In genomic region chr5:170450041-170450660, GRCh38 we compare ENCODE assay signal across 24 cellular contexts. TPM values are rescaled to one million over a fixed set of nuclear protein-coding genes. Genes with fewer than 3 reads are reported as not detected.
"Had no signal": no experiment of that assay in that cellular context is flagged by ENCODE, and none has a peak within 500 bp of the region (broad histone marks: within the 10 kb centered on the region; RNA-seq: fewer than 3 reads in every experiment).

No MANE protein-coding gene starts in this region.

- ATAC-seq: gastroesophageal sphincter; left cardiac atrium; lower lobe of right lung; natural killer cell; psoas muscle; sciatic nerve; stimulated activated naive CD8-positive, alpha-beta T cell treated with anti-CD3 and anti-CD28 coated beads, Interleukin-15, Interleukin-2, amounts not matched to agents 100 U/mL and 50 U/mL, for 24 hours had no signal

- H3K4me3 Mint-ChIP-seq: immature natural killer cell, memory B cell, mesothelial cell of epicardium, natural killer cell had no signal

- DNase-seq: cortex of kidney; dorsolateral prefrontal cortex; effector memory CD4-positive, alpha-beta T cell; esophagus squamous epithelium; foreskin fibroblast; glutamatergic neuron; immature natural killer cell; kidney; left cardiac atrium; left ventricle myocardium inferior; lower lobe of right lung; natural killer cell; psoas muscle; retina; stimulated activated naive CD8-positive, alpha-beta T cell treated with anti-CD3 and anti-CD28 coated beads, Interleukin-15, Interleukin-2, amounts not matched to agents 100 U/mL and 50 U/mL, for 24 hours; thyroid gland; upper lobe of left lung; uterus had no signal

- H3K4me1 Mint-ChIP-seq: immature natural killer cell, memory B cell, mesothelial cell of epicardium, natural killer cell had no signal

- H3K4me1 ChIP-seq: esophagus squamous epithelium, gastroesophageal sphincter, left ventricle myocardium inferior, lower lobe of right lung, psoas muscle, suprapubic skin, thyroid gland, upper lobe of left lung, uterus had no signal

- H3K27me3 ChIP-seq: dorsolateral prefrontal cortex, esophagus squamous epithelium, gastroesophageal sphincter, suprapubic skin, thyroid gland, upper lobe of left lung, uterus had no signal

- H3K36me3 ChIP-seq: esophagus squamous epithelium, gastroesophageal sphincter, left ventricle myocardium inferior, lower lobe of right lung, suprapubic skin, thyroid gland, upper lobe of left lung, uterus had no signal

- H3K4me3 ChIP-seq: dorsolateral prefrontal cortex, esophagus squamous epithelium, gastroesophageal sphincter, left ventricle myocardium inferior, lower lobe of right lung, psoas muscle, suprapubic skin, thyroid gland, upper lobe of left lung, uterus had no signal

- H3K27ac ChIP-seq: dorsolateral prefrontal cortex, esophagus squamous epithelium, gastroesophageal sphincter, left ventricle myocardium inferior, lower lobe of right lung, psoas muscle, suprapubic skin, thyroid gland, upper lobe of left lung, uterus had no signal

- H3K27ac Mint-ChIP-seq: immature natural killer cell, memory B cell, mesothelial cell of epicardium, natural killer cell had no signal

- H3K9me3 ChIP-seq: esophagus squamous epithelium, lower lobe of right lung, psoas muscle, suprapubic skin, thyroid gland, uterus had no signal

- H3K36me3 Mint-ChIP-seq: immature natural killer cell, mesothelial cell of epicardium, natural killer cell had no signal

- H3K9me3 Mint-ChIP-seq: natural killer cell had no signal

RNA-seq across cellular contexts. Expression of gene KCNIP1, which starts 53.7 kb away (rescaled TPM):
- total RNA-seq: esophagus squamous epithelium, left cardiac atrium, myocyte, natural killer cell, psoas muscle had no signal
- polyA plus RNA-seq: immature natural killer cell had no signal
